8 cellular contexts compared by ENCODE assay signal in genomic region chr4:158722917-158723793, GRCh38. TPM values are rescaled to one million over a fixed set of nuclear protein-coding genes. Genes with fewer than 3 reads are reported as not detected.
DNase-seq lines count a peak whose midpoint lies in the region; ATAC-seq, FAIRE-seq and TF ChIP-seq lines count a peak whose summit lies in the region.

PPID (minus strand) TSS chr4:158723396; CDS start chr4:158723288, 108 bp downstream.

- intact Hi-C loops in Right ventricle myocardium superior (cut with DNase I) (loop anchor here (10.0 kb wide), 2 partner anchors 452 to 482 kb away; no protein-coding TSS in a partner anchor), pancreas (cut with DNase I) (loop anchor here in 1 of 3 donors (10.0 kb wide), 1 partner anchor 482 kb away; no protein-coding TSS in a partner anchor), thyroid gland (cut with DNase I) (loop anchor here (10.0 kb wide), 1 partner anchor 722 kb away; no protein-coding TSS in a partner anchor)

- H3K36me3 Mint-ChIP-seq in activated naive CD8-positive, alpha-beta T cell treated with anti-CD3 and anti-CD28 coated beads, Interleukin-2, amount 50 U/mL, for 24 hours (ENCODE audit: low read depth): peaks cover 35% of the 10 kb centered on the region

- peak; percentile 97 for ATAC-seq in HG02642 (IDR thresholded peaks at IDR 0.05; ENCODE audit: poor library complexity, unreplicated experiment)
- ATAC-seq in activated naive CD8-positive, alpha-beta T cell treated with anti-CD3 and anti-CD28 coated beads, Interleukin-2, amount 50 U/mL, for 24 hours: peak; percentile 88
- peak; percentile 99 for ATAC-seq in Right ventricle myocardium superior (ENCODE audit: poor library complexity)
- peak; percentile 97 to 99 (median 99) for ATAC-seq in pancreas

- peak within 1 kb of the TSS; percentile 93 for H3K4me3 Mint-ChIP-seq in activated naive CD8-positive, alpha-beta T cell treated with anti-CD3 and anti-CD28 coated beads, Interleukin-2, amount 50 U/mL, for 24 hours

- H3K4me3 ChIP-seq in GM12865 (ENCODE audit: low read depth, low read length) (peak within 1 kb of the TSS; percentile 90), pancreas (peak within 1 kb of the TSS; percentile 50 to 77 (median 68)), thyroid gland (replicated peaks in 1 of 3) (peak within 1 kb of the TSS; percentile 64 to 92 (median 70))

- peaks cover 0 to 8% (median 5%) of the 10 kb centered on the region in 3 donors for H3K4me1 ChIP-seq in pancreas
- peaks cover 0 to 7% of the 10 kb centered on the region in 2 donors for H3K4me1 ChIP-seq in thyroid gland

- H3K9me3 ChIP-seq in pancreas (no peaks in the 10 kb centered on the region), thyroid gland (no peaks in the 10 kb centered on the region)

- H3K27me3 ChIP-seq in pancreas (no peaks in the 10 kb centered on the region), thyroid gland (no peaks in the 10 kb centered on the region)

- H3K27me3 Mint-ChIP-seq in activated naive CD8-positive, alpha-beta T cell treated with anti-CD3 and anti-CD28 coated beads, Interleukin-2, amount 50 U/mL, for 24 hours: peaks cover 15% of the 10 kb centered on the region

- TF ChIP-seq CTCF in GM12865 (IDR thresholded peaks at IDR 0.05; ENCODE audit: insufficient read depth, low read depth, low read length, missing control alignments): no peak
- no peak for TF ChIP-seq CTCF in pancreas (IDR thresholded peaks at IDR 0.05)
- TF ChIP-seq CTCF in thyroid gland (IDR thresholded peaks at IDR 0.05): no peak

- H3K36me3 ChIP-seq in pancreas (peaks cover 0 to 8% (median 0%) of the 10 kb centered on the region in 3 donors), thyroid gland (peaks cover 2 to 11% of the 10 kb centered on the region in 2 donors)

- H3K4me1 Mint-ChIP-seq in activated naive CD8-positive, alpha-beta T cell treated with anti-CD3 and anti-CD28 coated beads, Interleukin-2, amount 50 U/mL, for 24 hours: peaks cover 46% of the 10 kb centered on the region

- no peaks in the 10 kb centered on the region for H3K9me3 Mint-ChIP-seq in activated naive CD8-positive, alpha-beta T cell treated with anti-CD3 and anti-CD28 coated beads, Interleukin-2, amount 50 U/mL, for 24 hours

- 0% methylated on average over 65 of the region's 65 CpGs for WGBS in pancreas, 2 donors
- 0% methylated on average over 40 to 64 of the region's 65 CpGs for WGBS in thyroid gland, 2 donors

- peak within 1 kb of the TSS; percentile 99 for H3K27ac Mint-ChIP-seq in activated naive CD8-positive, alpha-beta T cell treated with anti-CD3 and anti-CD28 coated beads, Interleukin-2, amount 50 U/mL, for 24 hours

- peak in 1 of 2 donors; percentile 80 for TF ChIP-seq POLR2A in thyroid gland (IDR thresholded peaks at IDR 0.05)

- peak; percentile 92 for DNase-seq in GM12865 (ENCODE audit: low read depth)
- DNase-seq in NCI-H1105 (lab: John Stamatoyannopoulos, UW): peak; percentile 39
- DNase-seq in SW480 (ENCODE audit: low spot score): peak; percentile 83
- peak; percentile 90 for DNase-seq in activated naive CD8-positive, alpha-beta T cell treated with anti-CD3 and anti-CD28 coated beads, Interleukin-2, amount 50 U/mL, for 24 hours
- peak; percentile 91 for DNase-seq in Right ventricle myocardium superior
- DNase-seq in pancreas: peak; percentile 78 to 92 (median 85)
- DNase-seq in thyroid gland: peak; percentile 74 to 82

- FAIRE-seq in pancreas (lab: Jason Lieb, UNC): no peak

- H3K27ac ChIP-seq in pancreas (peak within 1 kb of the TSS; percentile 63 to 95 (median 87)), thyroid gland (peak within 1 kb of the TSS; percentile 56 to 96 (median 95))

RNA-seq across cellular contexts. Expression of gene PPID, which starts in this region (rescaled TPM):
- total RNA-seq in Right ventricle myocardium superior: 36.3 TPM
- total RNA-seq in pancreas: 10 to 100 TPM in 1 of 6 donors, 1 to 10 TPM in 5; 5.6 to 14.5 (median 8.0) TPM
- 10 to 100 TPM in 1 of 2 donors, 1 to 10 TPM in 1; 9.0 to 12.0 TPM for polyA plus RNA-seq in pancreas
- total RNA-seq in thyroid gland: 10 to 100 TPM in 3 of 4 donors, 1 to 10 TPM in 1; 6.8 to 24.4 (median 19.9) TPM

Comparison
In these comparisons a context has a peak if more than half of its experiments do, and no peak if none do; other contexts are left out.
1. Peak in every context shown above with its lines: DNase-seq, ATAC-seq, H3K4me3 ChIP-seq and H3K27ac ChIP-seq.
2. DNase-seq: peak in every context shown above with its lines; median percentile 92 in GM12865; 91 in Right ventricle myocardium superior; 90 in activated naive CD8-positive, alpha-beta T cell treated with anti-CD3 and anti-CD28 coated beads, Interleukin-2, amount 50 U/mL, for 24 hours; 85 in pancreas; 83 in SW480; 78 in thyroid gland; 39 in NCI-H1105.